ENCODE assay signal across 24 cellular contexts in genomic region chr3:31353166-31353565, GRCh38.
"Had no signal": no experiment of that assay in that cellular context is flagged by ENCODE, and none has a peak within 500 bp of the region (broad histone marks: within the 10 kb centered on the region; RNA-seq: fewer than 3 reads in every experiment).

No MANE protein-coding gene starts in this region.

- H3K4me1 ChIP-seq: gastrocnemius medialis, lower lobe of right lung, psoas muscle, sigmoid colon, spleen, testis, tibial artery had no signal

- ATAC-seq: gastrocnemius medialis; left ventricle myocardium superior; lower lobe of right lung; naive thymus-derived CD8-positive, alpha-beta T cell; psoas muscle; right cardiac atrium; stimulated activated memory B cell treated with anti-CD40 and anti-IgM and Interleukin-4, amounts not matched to agents 10 μg/mL and 1 μg/mL and 100 μg/mL, for 72 hours; stimulated activated naive CD8-positive, alpha-beta T cell treated with anti-CD3 and anti-CD28 coated beads, Interleukin-15, Interleukin-2, amounts not matched to agents 100 U/mL and 50 U/mL, for 24 hours had no signal

- H3K36me3 ChIP-seq: esophagus squamous epithelium, gastrocnemius medialis, lower lobe of right lung, sigmoid colon, spleen, tibial artery had no signal

- H3K9me3 ChIP-seq: esophagus squamous epithelium, lower lobe of right lung, psoas muscle, sigmoid colon, testis, tibial artery had no signal

- H3K27ac ChIP-seq: coronary artery, esophagus squamous epithelium, gastrocnemius medialis, lower lobe of right lung, psoas muscle, sigmoid colon, skin epidermis, spleen, testis, tibial artery had no signal

- FAIRE-seq: keratinocyte had no signal

- H3K4me3 ChIP-seq: coronary artery, esophagus squamous epithelium, gastrocnemius medialis, lower lobe of right lung, psoas muscle, sigmoid colon, skin epidermis, spleen, testis, tibial artery had no signal

- DNase-seq: dermis blood vessel endothelial cell; effector memory CD4-positive, alpha-beta T cell; esophagus squamous epithelium; gastrocnemius medialis; head of caudate nucleus; left ventricle myocardium superior; lower lobe of right lung; naive thymus-derived CD8-positive, alpha-beta T cell; nephron progenitor cell; nucleus accumbens; posterior cingulate gyrus; psoas muscle; right cardiac atrium; sigmoid colon; spleen; stimulated activated CD4-positive, alpha-beta T cell treated with anti-CD3 and anti-CD28 coated beads, Interleukin-4, amount 100 ng/mL, for 4 hours; stimulated activated naive CD8-positive, alpha-beta T cell treated with anti-CD3 and anti-CD28 coated beads, Interleukin-15, Interleukin-2, amounts not matched to agents 100 U/mL and 50 U/mL, for 24 hours; substantia nigra; testis; tibial artery had no signal

- H3K27me3 ChIP-seq: esophagus squamous epithelium, gastrocnemius medialis, sigmoid colon, spleen, testis, tibial artery had no signal
